In the genomic region with DNA sequence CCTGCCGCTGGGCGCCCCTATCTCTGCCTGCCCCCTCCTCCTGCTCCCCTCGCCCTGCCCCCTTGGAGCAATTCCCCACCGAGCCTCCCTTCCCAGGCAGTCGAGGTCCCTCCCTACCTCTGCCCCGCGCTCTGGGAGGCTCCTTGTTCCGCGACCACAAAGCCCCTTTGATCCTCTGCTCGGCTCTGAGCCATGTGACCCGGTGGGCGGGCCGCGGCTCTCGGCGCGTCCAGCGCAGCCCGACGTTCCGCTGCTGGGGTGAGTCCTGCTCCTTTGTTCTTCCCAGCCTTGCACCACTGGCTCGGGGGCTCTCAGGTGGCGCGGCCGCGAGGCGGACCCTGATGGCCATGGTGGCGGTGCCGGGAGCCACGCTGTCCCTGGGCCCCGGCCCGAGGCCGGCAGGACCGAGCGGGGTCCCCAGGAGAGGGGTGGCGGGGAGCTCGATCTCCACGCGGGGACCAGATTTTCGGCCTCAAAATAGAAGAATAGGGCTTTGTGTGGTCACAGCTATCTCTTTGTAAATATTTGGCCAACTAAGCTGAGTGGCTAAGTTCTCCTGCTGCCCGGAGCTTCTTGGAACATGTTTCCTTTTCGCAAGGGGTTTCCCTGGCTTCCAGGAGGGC, we compare ENCODE assay signal across 9 cellular contexts.
DNase-seq lines count a peak whose midpoint lies in the region; ATAC-seq, FAIRE-seq and TF ChIP-seq lines count a peak whose summit lies in the region.
"Had no signal": no experiment of that assay in that cellular context is flagged by ENCODE, and none has a peak within 500 bp of the region (broad histone marks: within the 10 kb centered on the region; RNA-seq: fewer than 3 reads in every experiment).

No MANE protein-coding gene starts in this region.

- no peak for TF ChIP-seq CTCF in D721Med (IDR thresholded peaks at IDR 0.05; ENCODE audit: insufficient read depth, missing control alignments)
- TF ChIP-seq CTCF in hepatocyte (IDR thresholded peaks at IDR 0.05; ENCODE audit: poor library complexity), result no peak
- TF ChIP-seq CTCF in prostate gland (IDR thresholded peaks at IDR 0.05), result no peak

- no peaks in the 10 kb centered on the region for H3K27me3 ChIP-seq in hepatocyte
- H3K27me3 ChIP-seq in prostate gland (replicated peaks; ENCODE audit: insufficient read depth), result no peaks in the 10 kb centered on the region

- TF ChIP-seq POLR2A in prostate gland (IDR thresholded peaks at IDR 0.05), result peak; percentile 36

- no peaks in the 10 kb centered on the region for H3K36me3 ChIP-seq in hepatocyte (replicated peaks; ENCODE audit: insufficient read depth, low read depth)
- H3K36me3 ChIP-seq in prostate gland, result no peaks in the 10 kb centered on the region

- H2AFZ ChIP-seq in hepatocyte, result peak overlapping the region; percentile 41

- peak; percentile 40 for ATAC-seq in HG03135 (IDR thresholded peaks at IDR 0.05; ENCODE audit: unreplicated experiment)

- peaks cover 65% of the 10 kb centered on the region for H3K4me1 ChIP-seq in hepatocyte (ENCODE audit: insufficient read depth)
- peaks cover 55% of the 10 kb centered on the region for H3K4me1 ChIP-seq in prostate gland (replicated peaks)

- in situ Hi-C loops in SK-MEL-5 (cut with HindIII; ENCODE audit: low pct_unique_long_range_greater_than_20kb, low sequenced_read_pairs), result loop anchor here (10.0 kb wide), 1 partner anchor 107 kb away; no protein-coding TSS in a partner anchor

- H4K20me1 ChIP-seq in hepatocyte (ENCODE audit: insufficient read depth, poor library complexity, severe bottlenecking), result peaks cover 72% of the 10 kb centered on the region

- peak overlapping the region; percentile 76 for H3K4me3 ChIP-seq in hepatocyte
- peak overlapping the region; percentile 41 to 42 for H3K4me3 ChIP-seq in prostate gland

- H3K79me2 ChIP-seq in hepatocyte, result peaks cover 93% of the 10 kb centered on the region

- H3K4me2 ChIP-seq in hepatocyte, result peak overlapping the region; percentile 96

- H3K9me3 ChIP-seq in hepatocyte (ENCODE audit: low read depth) (no peaks in the 10 kb centered on the region), prostate gland (no peaks in the 10 kb centered on the region)

- DNase-seq in D721Med (ENCODE audit: insufficient read length, low spot score) (peak; percentile 87), SK-MEL-5 (ENCODE audit: low read depth, low spot score) (peak; percentile 99), amygdala (lab: John Stamatoyannopoulos, UW) (peak in 55 of 56 donors; percentile 50 to 93 (median 84)), hepatocyte (ENCODE audit: low spot score) (peak; percentile 91), prostate gland (ENCODE audit: low spot score) (peak; percentile 66), RCC 7860 (ENCODE audit: low spot score) (no peak), DMS153 (lab: John Stamatoyannopoulos, UW) (no peak)

- intact Hi-C loops in prostate gland (cut with DNase I), result loop anchor here (2.0 kb wide), 1 partner anchor 21 kb away; no protein-coding TSS in a partner anchor

- WGBS in hepatocyte (ENCODE audit: low lambda C conversion rate, missing lambda C conversion rate), result 2% methylated on average over 38 of the region's 42 CpGs
- WGBS in prostate gland, result under 1% methylated on average over 42 of the region's 42 CpGs

- FAIRE-seq in D721Med (lab: Jason Lieb, UNC), result no peak
- no peak for FAIRE-seq in RCC 7860 (lab: Jason Lieb, UNC)
- FAIRE-seq: TTC549 had no signal

- H3K9me2 ChIP-seq in hepatocyte (replicated peaks; ENCODE audit: insufficient read depth), result no peaks in the 10 kb centered on the region

- H3K27ac ChIP-seq in hepatocyte (peak overlapping the region; percentile 100), prostate gland (peak overlapping the region; percentile 81 to 91)

Comparison
In these comparisons a context has a peak if more than half of its experiments do, and no peak if none do; other contexts are left out.
1. DNase-seq: peak in D721Med (single experiment), SK-MEL-5 (single experiment), amygdala (55 of 56), hepatocyte (single experiment) and prostate gland (single experiment); none in RCC 7860 (single experiment) and DMS153 (single experiment).